8 cellular contexts compared by ENCODE assay signal in genomic region chr14:52790011-52790755, GRCh38. TPM values are rescaled to one million over a fixed set of nuclear protein-coding genes. Genes with fewer than 3 reads are reported as not detected.
DNase-seq lines count a peak whose midpoint lies in the region; ATAC-seq, FAIRE-seq and TF ChIP-seq lines count a peak whose summit lies in the region.

No MANE protein-coding gene starts in this region.

- peaks cover 46% of the 10 kb centered on the region for H3K79me2 ChIP-seq in keratinocyte (ENCODE audit: control insufficient read depth, insufficient read depth, low read length)

- no peaks in the 10 kb centered on the region for H4K20me1 ChIP-seq in keratinocyte (ENCODE audit: control insufficient read depth, extremely low read depth, insufficient read depth, low read length)

- DNase-seq in heart left ventricle: no peak
- DNase-seq in Right ventricle myocardium inferior (ENCODE audit: missing footprints): no peak
- DNase-seq in keratinocyte (ENCODE audit: low read depth, low spot score): no peak
- DNase-seq in thyroid gland: no peak
- no peak for DNase-seq in HuH-7.5 (ENCODE audit: low spot score)
- no peak for DNase-seq in islet precursor cell

- H3K4me1 ChIP-seq in heart left ventricle (peaks cover 0 to 30% (median 12%) of the 10 kb centered on the region in 12 donors), keratinocyte (ENCODE audit: control insufficient read depth, extremely low read depth, insufficient read depth, low read length) (peaks cover 19% of the 10 kb centered on the region), thyroid gland (peaks cover 0 to 8% of the 10 kb centered on the region in 2 donors)

- H3K9me3 ChIP-seq in heart left ventricle: no peaks in the 10 kb centered on the region
- H3K9me3 ChIP-seq in keratinocyte (ENCODE audit: control insufficient read depth, low read depth, low read length): no peaks in the 10 kb centered on the region
- no peaks in the 10 kb centered on the region for H3K9me3 ChIP-seq in thyroid gland

- H3K4me2 ChIP-seq in keratinocyte (ENCODE audit: control insufficient read depth, extremely low read depth, insufficient read depth, low read depth, low read length): peak overlapping the region; percentile 98

- H3K27me3 Mint-ChIP-seq in activated T-helper 17 cell treated with anti-CD3 and anti-CD28 coated beads, Interleukin-2, amount 50 U/mL, for 72 hours: no peaks in the 10 kb centered on the region

- H3K27ac ChIP-seq in heart left ventricle (peak overlapping the region in 6 of 12 donors; percentile 84 to 90 (median 90)), keratinocyte (ENCODE audit: control insufficient read depth, insufficient read depth, low read length) (peak overlapping the region; percentile 70), thyroid gland (no peak overlapping the region)

- H3K9me3 Mint-ChIP-seq in activated T-helper 17 cell treated with anti-CD3 and anti-CD28 coated beads, Interleukin-2, amount 50 U/mL, for 72 hours: no peaks in the 10 kb centered on the region

- no peaks in the 10 kb centered on the region for H3K27me3 ChIP-seq in heart left ventricle
- no peaks in the 10 kb centered on the region for H3K27me3 ChIP-seq in keratinocyte (ENCODE audit: control insufficient read depth, extremely low read depth, insufficient read depth, low read length)
- no peaks in the 10 kb centered on the region for H3K27me3 ChIP-seq in thyroid gland

- peaks cover 26% of the 10 kb centered on the region for H3K4me1 Mint-ChIP-seq in activated T-helper 17 cell treated with anti-CD3 and anti-CD28 coated beads, Interleukin-2, amount 50 U/mL, for 72 hours

- peak overlapping the region; percentile 96 for H3K4me3 Mint-ChIP-seq in activated T-helper 17 cell treated with anti-CD3 and anti-CD28 coated beads, Interleukin-2, amount 50 U/mL, for 72 hours

- peak overlapping the region; percentile 86 for H3K27ac Mint-ChIP-seq in activated T-helper 17 cell treated with anti-CD3 and anti-CD28 coated beads, Interleukin-2, amount 50 U/mL, for 72 hours

- peaks cover 8% of the 10 kb centered on the region for H3K36me3 Mint-ChIP-seq in activated T-helper 17 cell treated with anti-CD3 and anti-CD28 coated beads, Interleukin-2, amount 50 U/mL, for 72 hours (ENCODE audit: low read depth)

- WGBS in heart left ventricle, 4 donors: 57 to 67% (median 65%) methylated on average over 18 of the region's 18 CpGs
- WGBS in thyroid gland, 2 donors: 54 to 56% methylated on average over 18 of the region's 18 CpGs

- ATAC-seq in heart left ventricle: no peak
- ATAC-seq in Right ventricle myocardium inferior: no peak
- no peak for ATAC-seq in activated T-helper 17 cell treated with anti-CD3 and anti-CD28 coated beads, Interleukin-2, amount 50 U/mL, for 72 hours (replicated peaks)
- ATAC-seq in GM21367 (IDR thresholded peaks at IDR 0.05; ENCODE audit: unreplicated experiment): no peak

- H3K9me1 ChIP-seq in keratinocyte (ENCODE audit: control insufficient read depth, extremely low read depth, insufficient read depth, low read length): no peaks in the 10 kb centered on the region

- H2AFZ ChIP-seq in keratinocyte (ENCODE audit: control insufficient read depth, low read length): peak overlapping the region; percentile 93

- H3K9ac ChIP-seq in keratinocyte (ENCODE audit: control insufficient read depth, extremely low read depth, insufficient read depth, low read length): peak overlapping the region; percentile 79

- TF ChIP-seq POLR2A in heart left ventricle (IDR thresholded peaks at IDR 0.05) (no peak), thyroid gland (IDR thresholded peaks at IDR 0.05) (no peak)

- H3K4me3 ChIP-seq in heart left ventricle (peak overlapping the region in 11 of 12 donors; percentile 52 to 82 (median 70)), keratinocyte (ENCODE audit: control insufficient read depth in 2 of 3, extremely low read depth in 1 of 3, insufficient read depth in 2 of 3, low read depth in 1 of 3, low read length in 3 of 3) (peak overlapping the region; percentile 51 to 94 (median 85)), thyroid gland (replicated peaks in 1 of 3) (peak overlapping the region in 2 of 3 donors; percentile 50 to 56)

- dilution Hi-C loops in keratinocyte (cut with MboI; ENCODE audit: extremely low pct_ligation_motif_present, low sequenced_read_pairs): no loop called here

- H3K36me3 ChIP-seq in heart left ventricle (peaks cover 0 to 5% (median 0%) of the 10 kb centered on the region in 9 donors), keratinocyte (ENCODE audit: control insufficient read depth in 2 of 2, extremely low read depth in 1 of 2, insufficient read depth in 2 of 2, low read length in 2 of 2) (no peaks in the 10 kb centered on the region), thyroid gland (no peaks in the 10 kb centered on the region)

- intact Hi-C loops in heart left ventricle (cut with DNase I): loop anchor here in 1 of 10 donors (5.0 kb wide), 1 partner anchor 238 kb away; the partner anchor contains the start of genes GPR137C and TXNDC16
- intact Hi-C loops in Right ventricle myocardium inferior (cut with DNase I): no loop called here
- intact Hi-C loops in thyroid gland (cut with DNase I): no loop called here

- FAIRE-seq in keratinocyte (lab: Jason Lieb, UNC): no peak

- TF ChIP-seq CTCF in heart left ventricle (IDR thresholded peaks at IDR 0.05) (no peak), keratinocyte (optimal IDR thresholded peaks at IDR 0.05 in 1 of 3, IDR thresholded peaks at IDR 0.05 in 1 of 3, conservative IDR thresholded peaks at IDR 0.05 in 1 of 3; ENCODE audit: extremely low read depth in 1 of 3, insufficient read depth in 2 of 3, low read length in 3 of 3) (no peak), thyroid gland (IDR thresholded peaks at IDR 0.05) (no peak)

RNA-seq across cellular contexts. Expression of gene GNPNAT1, which starts 1.2 kb away (rescaled TPM):
- total RNA-seq in heart left ventricle (10 to 100 TPM in 4 of 9 donors, 1 to 10 TPM in 5; 5.3 to 12.8 (median 8.0) TPM), Right ventricle myocardium inferior (5.2 TPM), thyroid gland (10 to 100 TPM; 10.3 to 11.7 (median 10.6) TPM)
- polyA plus RNA-seq in heart left ventricle (10 to 100 TPM in 1 of 2 donors, 1 to 10 TPM in 1; 2.7 to 19.9 TPM), keratinocyte (22.2 to 45.5 TPM (median 29.6 TPM) in 3 replicates)
- 10 to 100 TPM; 18.7 to 38.7 TPM for total RNA-seq in activated T-helper 17 cell treated with anti-CD3 and anti-CD28 coated beads, Interleukin-2, amount 50 U/mL, for 72 hours
- 140 TPM for polyA plus RNA-seq in keratinocyte (2011; ENCODE audit: low read depth)
- 23.9 and 37.6 TPM in 2 replicates for polyA plus RNA-seq in keratinocyte (2011; cell fraction: cytosol; rRNA removed)
- polyA plus RNA-seq in keratinocyte (2011; cell fraction: nucleus; rRNA removed): 15.7 and 35.0 TPM in 2 replicates
- polyA plus RNA-seq in keratinocyte (2012; ENCODE audit: low replicate concordance): 15.2 and 33.3 TPM in 2 replicates
- polyA minus RNA-seq in keratinocyte: 13.1 to 19.0 TPM (median 18.3 TPM) in 3 replicates
- 26.1 TPM for polyA minus RNA-seq in keratinocyte (2011; cell fraction: cytosol; rRNA and poly(A)+ RNA removed)
- polyA minus RNA-seq in keratinocyte (2011; cell fraction: nucleus; rRNA and poly(A)+ RNA removed): 5.7 and 10.2 TPM in 2 replicates
